Comparison of ENCODE assay signal across 8 cellular contexts in genomic region chr15:25439456-25439836, GRCh38.
DNase-seq lines count a peak whose midpoint lies in the region; TF ChIP-seq lines count a peak whose summit lies in the region.

No MANE protein-coding gene starts in this region.

- H3K4me3 ChIP-seq in OCI-LY3 (ENCODE audit: low read length) (peak overlapping the region; percentile 93), mucosa of rectum (ENCODE audit: low read length in 2 of 2) (peak overlapping the region; percentile 82 to 88)
- peak overlapping the region; percentile 88 for H3K4me3 ChIP-seq in effector memory CD4-positive, alpha-beta T cell (ENCODE audit: insufficient read depth, low read depth, low read length, poor library complexity, severe bottlenecking)

- peak overlapping the region; percentile 82 for H3K4me2 ChIP-seq in OCI-LY3 (ENCODE audit: low read length)

- H3K4me1 ChIP-seq in OCI-LY3 (ENCODE audit: low read length) (peaks cover 17% of the 10 kb centered on the region), mucosa of rectum (ENCODE audit: control insufficient read depth in 2 of 2, insufficient read depth in 2 of 2, low read length in 2 of 2) (peaks cover 14 to 15% of the 10 kb centered on the region in 2 donors)
- peaks cover 12% of the 10 kb centered on the region for H3K4me1 ChIP-seq in effector memory CD4-positive, alpha-beta T cell (ENCODE audit: control insufficient read depth, insufficient read depth, low read length, poor library complexity, severe bottlenecking)

- H3K79me2 ChIP-seq in OCI-LY3 (ENCODE audit: low read length): peaks cover 55% of the 10 kb centered on the region

- H3K27me3 ChIP-seq in OCI-LY3 (ENCODE audit: low read depth, low read length) (no peaks in the 10 kb centered on the region), mucosa of rectum (ENCODE audit: control insufficient read depth in 2 of 2, insufficient read depth in 2 of 2, low read length in 2 of 2) (no peaks in the 10 kb centered on the region)
- H3K27me3 ChIP-seq in effector memory CD4-positive, alpha-beta T cell (replicated peaks; ENCODE audit: control insufficient read depth, insufficient read depth, low read length, poor library complexity, severe bottlenecking): no peaks in the 10 kb centered on the region

- peaks cover 16% of the 10 kb centered on the region for H3K36me3 ChIP-seq in OCI-LY3 (replicated peaks; ENCODE audit: low read depth, low read length)
- no peaks in the 10 kb centered on the region for H3K36me3 ChIP-seq in effector memory CD4-positive, alpha-beta T cell (ENCODE audit: control insufficient read depth, insufficient read depth, low read length)
- no peaks in the 10 kb centered on the region for H3K36me3 ChIP-seq in mucosa of rectum (ENCODE audit: control insufficient read depth in 2 of 2, insufficient read depth in 2 of 2, low read length in 2 of 2)

- CTCF ChIA-PET in HEK293T (lab: Yijun Ruan, JAX): no interaction called here

- peak overlapping the region; percentile 81 for H2AFZ ChIP-seq in OCI-LY3 (ENCODE audit: low read depth, low read length)

- TF ChIP-seq CTCF in OCI-LY3 (IDR thresholded peaks at IDR 0.05; ENCODE audit: low read depth, low read length): no peak; the same call in 1 of the 2 replicates

- DNase-seq in NCI-H748 (lab: John Stamatoyannopoulos, UW; ENCODE audit: unreplicated experiment): peak; percentile 36
- DNase-seq in NCI-H748 treated with DMSO at 0.1 percent for 48 hours (lab: John Stamatoyannopoulos, UW): no peak
- DNase-seq in HEK293T (ENCODE audit: extremely low spot score): no peak
- no peak for DNase-seq in effector memory CD4-positive, alpha-beta T cell
- DNase-seq in activated gamma-delta T cell treated with Interleukin-2 at 50 U/mL for 16 hours: no peak
- no peak for DNase-seq in HCEC 1CT

- peaks cover 36% of the 10 kb centered on the region for H4K20me1 ChIP-seq in OCI-LY3 (ENCODE audit: insufficient read depth, low read length)

- H3K9ac ChIP-seq in OCI-LY3 (ENCODE audit: low read length) (peak overlapping the region; percentile 94), mucosa of rectum (ENCODE audit: low read depth in 1 of 2, low read length in 2 of 2) (peak overlapping the region; percentile 92 to 97)

- peak overlapping the region; percentile 76 for H3K27ac ChIP-seq in OCI-LY3 (ENCODE audit: low read length)
- peak overlapping the region; percentile 60 for H3K27ac ChIP-seq in effector memory CD4-positive, alpha-beta T cell (ENCODE audit: insufficient read depth, low read length, poor library complexity, severe bottlenecking)
- peak overlapping the region; percentile 95 to 96 for H3K27ac ChIP-seq in mucosa of rectum (ENCODE audit: low read depth in 2 of 2, low read length in 2 of 2)

- H3K9me3 ChIP-seq in OCI-LY3 (ENCODE audit: insufficient read depth, low read length) (no peaks in the 10 kb centered on the region), mucosa of rectum (ENCODE audit: control insufficient read depth in 2 of 2, low read length in 2 of 2) (no peaks in the 10 kb centered on the region)
- H3K9me3 ChIP-seq in effector memory CD4-positive, alpha-beta T cell (ENCODE audit: control insufficient read depth, low read length): no peaks in the 10 kb centered on the region

- POLR2A ChIA-PET in HEK293T (lab: Yijun Ruan, JAX): interaction anchor here (0.8 kb wide), 1 partner anchor 9 kb away, joined by 3 read pairs; no protein-coding TSS in a partner anchor

TF ChIP-seq in HEK293T, 16 proteins besides CTCF, POLR2A, EP300 and RAD21:
- TF ChIP-seq ZNF384 (IDR thresholded peaks at IDR 0.05): no peak
- TF ChIP-seq L3MBTL2 (conservative IDR thresholded peaks at IDR 0.05): peak; percentile 20; the same call in 1 of the 2 replicates
- TF ChIP-seq SUZ12 (IDR thresholded peaks at IDR 0.05): no peak
